Comparison of ENCODE assay signal across 10 cellular contexts in the genomic region with DNA sequence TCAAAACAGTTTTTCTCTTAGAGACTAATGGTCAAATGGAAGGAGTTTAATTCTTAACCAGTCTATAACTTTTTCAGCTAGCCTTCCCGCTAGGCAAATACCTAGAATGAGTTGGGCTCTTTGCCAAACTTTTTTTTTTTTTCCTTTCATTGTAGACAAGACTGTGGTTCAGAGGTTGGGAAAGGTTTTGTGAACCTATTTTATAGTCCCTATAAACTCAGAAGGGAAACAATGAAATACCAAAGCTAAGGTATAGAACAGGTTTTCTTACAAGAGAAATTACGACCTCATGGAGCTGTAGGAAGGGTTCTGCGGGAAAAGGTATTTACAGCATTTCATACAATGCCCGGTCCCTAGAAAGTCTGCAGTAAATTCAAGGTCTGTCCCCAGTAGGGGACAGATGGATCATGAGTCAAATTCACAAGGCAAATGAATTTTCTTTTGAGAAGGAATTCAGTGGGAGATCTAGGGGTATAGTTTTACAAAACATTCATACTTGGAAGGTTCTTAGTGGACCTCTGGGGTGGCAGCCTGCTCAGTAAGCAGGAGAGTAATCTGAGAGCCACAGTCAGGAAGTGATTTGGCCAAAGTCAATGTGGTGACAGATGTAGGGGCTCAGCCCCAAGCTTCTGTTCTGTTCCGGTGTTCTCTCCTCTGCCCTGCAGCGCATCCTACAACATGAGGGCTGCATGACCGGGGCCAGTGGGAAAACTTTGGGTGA.
DNase-seq lines count a peak whose midpoint lies in the region; ATAC-seq and TF ChIP-seq lines count a peak whose summit lies in the region.
"Had no signal": no experiment of that assay in that cellular context is flagged by ENCODE, and none has a peak within 500 bp of the region (broad histone marks: within the 10 kb centered on the region; RNA-seq: fewer than 3 reads in every experiment).

No MANE protein-coding gene starts in this region.

- no peaks in the 10 kb centered on the region for H3K27me3 Mint-ChIP-seq in WTC11 (ENCODE audit: low read depth)

- H3K27me3 ChIP-seq in esophagus squamous epithelium: no peaks in the 10 kb centered on the region
- no peaks in the 10 kb centered on the region for H3K27me3 ChIP-seq in uterus
- H3K27me3 ChIP-seq: left lung had no signal

- peak overlapping the region; percentile 44; the same call in 1 of the 2 replicates for H3K27ac Mint-ChIP-seq in WTC11
- H3K27ac Mint-ChIP-seq: activated naive CD8-positive, alpha-beta T cell treated with anti-CD3 and anti-CD28 coated beads, Interleukin-2, amount 10 ng/mL, durations not matched to agents 7 days and 5 days had no signal

- WGBS in esophagus squamous epithelium, 2 donors: 61 to 64% methylated on average over 7 of the region's 7 CpGs

- H3K4me1 Mint-ChIP-seq in WTC11: peaks cover 40% of the 10 kb centered on the region
- H3K4me1 Mint-ChIP-seq: activated naive CD8-positive, alpha-beta T cell treated with anti-CD3 and anti-CD28 coated beads, Interleukin-2, amount 10 ng/mL, durations not matched to agents 7 days and 5 days had no signal

- POLR2A ChIA-PET in WTC11 (lab: Charles Lee): interaction anchor here (1.0 kb wide), 1 partner anchor 9 kb away, joined by 3 read pairs; no protein-coding TSS in a partner anchor

- no peaks in the 10 kb centered on the region for H3K36me3 Mint-ChIP-seq in WTC11
- H3K36me3 Mint-ChIP-seq: activated naive CD8-positive, alpha-beta T cell treated with anti-CD3 and anti-CD28 coated beads, Interleukin-2, amount 10 ng/mL, durations not matched to agents 7 days and 5 days had no signal

- in situ Hi-C loops in KBM-7 (cut with MboI; ENCODE audit: low pct_unique_long_range_greater_than_20kb, low sequenced_read_pairs): no loop called here

- H3K9me3 ChIP-seq in esophagus squamous epithelium: no peaks in the 10 kb centered on the region
- H3K9me3 ChIP-seq in uterus: no peaks in the 10 kb centered on the region
- H3K9me3 ChIP-seq: left lung had no signal

- H3K4me3 Mint-ChIP-seq in WTC11: no peak overlapping the region
- H3K4me3 Mint-ChIP-seq: activated naive CD8-positive, alpha-beta T cell treated with anti-CD3 and anti-CD28 coated beads, Interleukin-2, amount 10 ng/mL, durations not matched to agents 7 days and 5 days had no signal

- H3K36me3 ChIP-seq in esophagus squamous epithelium (no peaks in the 10 kb centered on the region), uterus (no peaks in the 10 kb centered on the region)
- H3K36me3 ChIP-seq: left lung had no signal

- H3K4me1 ChIP-seq in esophagus squamous epithelium (peaks cover 0 to 53% (median 0%) of the 10 kb centered on the region in 3 donors), uterus (peaks cover 0 to 3% of the 10 kb centered on the region in 2 donors)
- H3K4me1 ChIP-seq: left lung had no signal

- H3K27ac ChIP-seq in esophagus squamous epithelium (no peak overlapping the region), uterus (no peak overlapping the region)
- H3K27ac ChIP-seq: left lung had no signal

- ATAC-seq in WTC11: peak; percentile 40; the same call in 1 of the 2 replicates
- ATAC-seq: left lung had no signal

- H3K9me3 Mint-ChIP-seq in WTC11: no peaks in the 10 kb centered on the region
- H3K9me3 Mint-ChIP-seq: activated naive CD8-positive, alpha-beta T cell treated with anti-CD3 and anti-CD28 coated beads, Interleukin-2, amount 10 ng/mL, durations not matched to agents 7 days and 5 days had no signal

- CTCF ChIA-PET in WTC11 (lab: Charles Lee): interaction anchor here (2.4 kb wide), 1 partner anchor 9 kb away, joined by 6 read pairs; no protein-coding TSS in a partner anchor

- TF ChIP-seq CTCF in WTC11 (IDR thresholded peaks at IDR 0.05) (no peak), GM10266 (IDR thresholded peaks at IDR 0.05; ENCODE audit: control insufficient read depth, insufficient read depth, low read depth, missing control alignments) (no peak), esophagus squamous epithelium (IDR thresholded peaks at IDR 0.05) (no peak), uterus (IDR thresholded peaks at IDR 0.05) (no peak)

- no peak for TF ChIP-seq POLR2A in esophagus squamous epithelium (IDR thresholded peaks at IDR 0.05)
- TF ChIP-seq POLR2A in uterus (IDR thresholded peaks at IDR 0.05): no peak

- intact Hi-C loops in esophagus squamous epithelium (cut with DNase I): no loop called here
- intact Hi-C loops in uterus (cut with DNase I; ENCODE audit: low total_unique reads): no loop called here

- DNase-seq in CMK (ENCODE audit: low read depth) (peak; percentile 49), LoVo (ENCODE audit: low spot score) (peak; percentile 69), WTC11 (ENCODE audit: low spot score) (no peak), kidney tubule cell (ENCODE audit: low spot score) (peak; percentile 64), GM10266 (ENCODE audit: extremely low spot score) (no peak), KBM-7 (no peak), esophagus squamous epithelium (lab: John Stamatoyannopoulos, UW) (no peak), uterus (no peak)
- DNase-seq: activated naive CD8-positive, alpha-beta T cell treated with anti-CD3 and anti-CD28 coated beads, Interleukin-2, amount 10 ng/mL, durations not matched to agents 7 days and 5 days; left lung had no signal

- H3K4me3 ChIP-seq in esophagus squamous epithelium: no peak overlapping the region
- no peak overlapping the region for H3K4me3 ChIP-seq in uterus
- H3K4me3 ChIP-seq: left lung had no signal

TF ChIP-seq in WTC11, 78 proteins besides CTCF, POLR2A, EP300 and RAD21 (continues in another document):
- TF ChIP-seq ZNF416 (CRISPR knock-in tag; IDR thresholded peaks at IDR 0.05) (no peak), NR3C1 (CRISPR knock-in tag; conservative IDR thresholded peaks at IDR 0.05; ENCODE audit: low read depth) (no peak), ESRRA (CRISPR knock-in tag; IDR thresholded peaks at IDR 0.05; ENCODE audit: borderline replicate concordance) (no peak), TEAD4 (CRISPR knock-in tag; IDR thresholded peaks at IDR 0.05) (no peak), RELA (CRISPR knock-in tag; IDR thresholded peaks at IDR 0.05; ENCODE audit: borderline replicate concordance) (no peak), GTF2I (CRISPR knock-in tag; conservative IDR thresholded peaks at IDR 0.05) (no peak), IRF2 (CRISPR knock-in tag; IDR thresholded peaks at IDR 0.05; ENCODE audit: borderline replicate concordance, low read depth) (no peak), SOX15 (CRISPR knock-in tag; IDR thresholded peaks at IDR 0.05) (no peak)
- TF ChIP-seq, protein P1, sequence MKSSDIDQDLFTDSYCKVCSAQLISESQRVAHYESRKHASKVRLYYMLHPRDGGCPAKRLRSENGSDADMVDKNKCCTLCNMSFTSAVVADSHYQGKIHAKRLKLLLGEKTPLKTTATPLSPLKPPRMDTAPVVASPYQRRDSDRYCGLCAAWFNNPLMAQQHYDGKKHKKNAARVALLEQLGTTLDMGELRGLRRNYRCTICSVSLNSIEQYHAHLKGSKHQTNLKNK (CRISPR knock-in tag; IDR thresholded peaks at IDR 0.05): no peak
- TF ChIP-seq, protein P2, sequence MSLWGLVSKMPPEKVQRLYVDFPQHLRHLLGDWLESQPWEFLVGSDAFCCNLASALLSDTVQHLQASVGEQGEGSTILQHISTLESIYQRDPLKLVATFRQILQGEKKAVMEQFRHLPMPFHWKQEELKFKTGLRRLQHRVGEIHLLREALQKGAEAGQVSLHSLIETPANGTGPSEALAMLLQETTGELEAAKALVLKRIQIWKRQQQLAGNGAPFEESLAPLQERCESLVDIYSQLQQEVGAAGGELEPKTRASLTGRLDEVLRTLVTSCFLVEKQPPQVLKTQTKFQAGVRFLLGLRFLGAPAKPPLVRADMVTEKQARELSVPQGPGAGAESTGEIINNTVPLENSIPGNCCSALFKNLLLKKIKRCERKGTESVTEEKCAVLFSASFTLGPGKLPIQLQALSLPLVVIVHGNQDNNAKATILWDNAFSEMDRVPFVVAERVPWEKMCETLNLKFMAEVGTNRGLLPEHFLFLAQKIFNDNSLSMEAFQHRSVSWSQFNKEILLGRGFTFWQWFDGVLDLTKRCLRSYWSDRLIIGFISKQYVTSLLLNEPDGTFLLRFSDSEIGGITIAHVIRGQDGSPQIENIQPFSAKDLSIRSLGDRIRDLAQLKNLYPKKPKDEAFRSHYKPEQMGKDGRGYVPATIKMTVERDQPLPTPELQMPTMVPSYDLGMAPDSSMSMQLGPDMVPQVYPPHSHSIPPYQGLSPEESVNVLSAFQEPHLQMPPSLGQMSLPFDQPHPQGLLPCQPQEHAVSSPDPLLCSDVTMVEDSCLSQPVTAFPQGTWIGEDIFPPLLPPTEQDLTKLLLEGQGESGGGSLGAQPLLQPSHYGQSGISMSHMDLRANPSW (CRISPR knock-in tag; conservative IDR thresholded peaks at IDR 0.05; ENCODE audit: low read depth): no peak
- TF ChIP-seq, protein P3, sequence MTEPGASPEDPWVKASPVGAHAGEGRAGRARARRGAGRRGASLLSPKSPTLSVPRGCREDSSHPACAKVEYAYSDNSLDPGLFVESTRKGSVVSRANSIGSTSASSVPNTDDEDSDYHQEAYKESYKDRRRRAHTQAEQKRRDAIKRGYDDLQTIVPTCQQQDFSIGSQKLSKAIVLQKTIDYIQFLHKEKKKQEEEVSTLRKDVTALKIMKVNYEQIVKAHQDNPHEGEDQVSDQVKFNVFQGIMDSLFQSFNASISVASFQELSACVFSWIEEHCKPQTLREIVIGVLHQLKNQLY (CRISPR knock-in tag; IDR thresholded peaks at IDR 0.05): no peak
- TF ChIP-seq, protein P4, sequence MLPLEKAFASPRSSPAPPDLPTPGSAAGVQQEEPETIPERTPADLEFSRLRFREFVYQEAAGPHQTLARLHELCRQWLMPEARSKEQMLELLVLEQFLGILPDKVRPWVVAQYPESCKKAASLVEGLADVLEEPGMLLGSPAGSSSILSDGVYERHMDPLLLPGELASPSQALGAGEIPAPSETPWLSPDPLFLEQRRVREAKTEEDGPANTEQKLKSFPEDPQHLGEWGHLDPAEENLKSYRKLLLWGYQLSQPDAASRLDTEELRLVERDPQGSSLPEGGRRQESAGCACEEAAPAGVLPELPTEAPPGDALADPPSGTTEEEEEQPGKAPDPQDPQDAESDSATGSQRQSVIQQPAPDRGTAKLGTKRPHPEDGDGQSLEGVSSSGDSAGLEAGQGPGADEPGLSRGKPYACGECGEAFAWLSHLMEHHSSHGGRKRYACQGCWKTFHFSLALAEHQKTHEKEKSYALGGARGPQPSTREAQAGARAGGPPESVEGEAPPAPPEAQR (CRISPR knock-in tag; IDR thresholded peaks at IDR 0.05): no peak

Comparison
In these comparisons a context has a peak if more than half of its experiments do, and no peak if none do; other contexts are left out.
1. DNase-seq: peak in CMK (single experiment), LoVo (single experiment) and kidney tubule cell (single experiment); none in WTC11 (single experiment), GM10266 (single experiment), KBM-7 (single experiment), esophagus squamous epithelium (single experiment) and uterus (0 of 2).